35 cellular contexts compared by ENCODE assay signal in genomic region chr4:45751877-45752276, GRCh38.
DNase-seq lines count a peak whose midpoint lies in the region; ATAC-seq and TF ChIP-seq lines count a peak whose summit lies in the region.
"Had no signal": no experiment of that assay in that cellular context is flagged by ENCODE, and none has a peak within 500 bp of the region (broad histone marks: within the 10 kb centered on the region; RNA-seq: fewer than 3 reads in every experiment).

No MANE protein-coding gene starts in this region.

- no peaks in the 10 kb centered on the region for H3K36me3 ChIP-seq in cardiac muscle cell
- H3K36me3 ChIP-seq in left ventricle myocardium inferior: no peaks in the 10 kb centered on the region
- no peaks in the 10 kb centered on the region for H3K36me3 ChIP-seq in left lung
- H3K36me3 ChIP-seq: BE2C; BLaER1; BLaER1 treated with 17β-estradiol and CSF1 and Interleukin-3, amounts not matched to agents 10 nM and 100 nM had no signal

- peak; percentile 77 for ATAC-seq in left lung
- ATAC-seq in HG03196 (IDR thresholded peaks at IDR 0.05; ENCODE audit: unreplicated experiment): no peak
- ATAC-seq: A549; CD8-positive, alpha-beta T cell had no signal

- intact Hi-C loops in left ventricle myocardium inferior (cut with micrococcal nuclease) (no loop called here), left lung (cut with DNase I) (no loop called here)

- no peaks in the 10 kb centered on the region for H3K27me3 Mint-ChIP-seq in mesothelial cell of epicardium (ENCODE audit: low read depth)
- H3K27me3 Mint-ChIP-seq: B cell; CD4-positive, alpha-beta memory T cell; CD4-positive, alpha-beta T cell; CD4-positive, CD25-positive, alpha-beta regulatory T cell; CD8-positive, alpha-beta memory T cell had no signal

- H3K4me1 ChIP-seq in cardiac muscle cell (ENCODE audit: low read depth) (peaks cover 36% of the 10 kb centered on the region), left ventricle myocardium inferior (no peaks in the 10 kb centered on the region), left lung (no peaks in the 10 kb centered on the region)
- H3K4me1 ChIP-seq: A549; BE2C; BLaER1; BLaER1 treated with 17β-estradiol and CSF1 and Interleukin-3, amounts not matched to agents 10 nM and 100 nM; Caco-2 had no signal

- H3K27ac Mint-ChIP-seq in mesothelial cell of epicardium: peak overlapping the region; percentile 48
- H3K27ac Mint-ChIP-seq: B cell; CD14-positive monocyte; CD4-positive, alpha-beta memory T cell; CD4-positive, alpha-beta T cell; CD4-positive, CD25-positive, alpha-beta regulatory T cell; CD8-positive, alpha-beta memory T cell; CD8-positive, alpha-beta T cell had no signal

- H3K9me3 ChIP-seq in cardiac muscle cell (ENCODE audit: low read depth): no peaks in the 10 kb centered on the region
- no peaks in the 10 kb centered on the region for H3K9me3 ChIP-seq in left ventricle myocardium inferior (replicated peaks)
- H3K9me3 ChIP-seq in left lung: no peaks in the 10 kb centered on the region
- H3K9me3 ChIP-seq: A549; BE2C; BLaER1; BLaER1 treated with 17β-estradiol and CSF1 and Interleukin-3, amounts not matched to agents 10 nM and 100 nM; Caco-2 had no signal

- H3K4me3 ChIP-seq in cardiac muscle cell (no peak overlapping the region), left ventricle myocardium inferior (no peak overlapping the region), left lung (no peak overlapping the region), retinal pigment epithelial cell (ENCODE audit: low read length) (no peak overlapping the region)
- H3K4me3 ChIP-seq: A549; BLaER1; BLaER1 treated with 17β-estradiol and CSF1 and Interleukin-3, amounts not matched to agents 10 nM and 100 nM had no signal

- no peak for TF ChIP-seq CTCF in cardiac muscle cell (IDR thresholded peaks at IDR 0.05; ENCODE audit: low read depth, low read length)
- TF ChIP-seq CTCF in left ventricle myocardium inferior (IDR thresholded peaks at IDR 0.05; ENCODE audit: borderline replicate concordance): no peak
- TF ChIP-seq CTCF in left lung (IDR thresholded peaks at IDR 0.05): no peak
- TF ChIP-seq CTCF in mesothelial cell of epicardium (IDR thresholded peaks at IDR 0.05; ENCODE audit: unreplicated experiment): no peak
- TF ChIP-seq CTCF in retinal pigment epithelial cell (conservative IDR thresholded peaks at IDR 0.05; ENCODE audit: low read depth, low read length): no peak

- DNase-seq in cardiac muscle cell (ENCODE audit: low read depth in 1 of 2, low spot score in 1 of 2) (peak in 1 of 2 donors; percentile 53), left ventricle myocardium inferior (no peak), left lung (no peak), mesothelial cell of epicardium (ENCODE audit: low spot score in 2 of 2, unreplicated experiment in 2 of 2) (no peak), retinal pigment epithelial cell (ENCODE audit: low read depth) (peak; percentile 44), NCI-H2107 treated with DMSO at 0.1 percent for 48 hours (lab: John Stamatoyannopoulos, UW; ENCODE audit: unreplicated experiment) (no peak)
- DNase-seq in activated naive CD4-positive, alpha-beta T cell (lab: John Stamatoyannopoulos, UW): no peak
- DNase-seq: 8988T; ACHN; AML-193; BE2C; C1 segment of cervical spinal cord; Caco-2; Calu3; CD4-positive, alpha-beta memory T cell; CD4-positive, alpha-beta T cell; CD4-positive, CD25-positive, alpha-beta regulatory T cell; CD8-positive, alpha-beta memory T cell; CD8-positive, alpha-beta T cell; COR-L47; DMS 273 treated with DMSO at 0.1 percent for 48 hours; DMS153; DMS53; DMS79; DMS79 treated with DMSO at 0.1 percent for 48 hours; DND-41; EL had no signal

- H3K27me3 ChIP-seq in cardiac muscle cell (no peaks in the 10 kb centered on the region), left ventricle myocardium inferior (ENCODE audit: low read depth) (no peaks in the 10 kb centered on the region), left lung (no peaks in the 10 kb centered on the region)
- H3K27me3 ChIP-seq: BE2C; BLaER1; BLaER1 treated with 17β-estradiol and CSF1 and Interleukin-3, amounts not matched to agents 10 nM and 100 nM had no signal

- H3K27ac ChIP-seq in cardiac muscle cell: peak overlapping the region; percentile 84
- H3K27ac ChIP-seq in left ventricle myocardium inferior (replicated peaks): no peak overlapping the region
- no peak overlapping the region for H3K27ac ChIP-seq in left lung
- H3K27ac ChIP-seq: 22Rv1; A549; BLaER1; BLaER1 treated with 17β-estradiol and CSF1 and Interleukin-3, amounts not matched to agents 10 nM and 100 nM; C4-2B had no signal

- H3K9me3 Mint-ChIP-seq in mesothelial cell of epicardium: no peaks in the 10 kb centered on the region
- H3K9me3 Mint-ChIP-seq: CD4-positive, alpha-beta T cell had no signal

- no peaks in the 10 kb centered on the region for H3K36me3 Mint-ChIP-seq in mesothelial cell of epicardium
- H3K36me3 Mint-ChIP-seq: CD14-positive monocyte; CD4-positive, alpha-beta memory T cell; CD4-positive, CD25-positive, alpha-beta regulatory T cell; CD8-positive, alpha-beta memory T cell; CD8-positive, alpha-beta T cell had no signal

- peaks cover 28% of the 10 kb centered on the region for H3K4me1 Mint-ChIP-seq in mesothelial cell of epicardium
- H3K4me1 Mint-ChIP-seq: B cell; CD14-positive monocyte; CD4-positive, alpha-beta memory T cell; CD4-positive, CD25-positive, alpha-beta regulatory T cell; CD8-positive, alpha-beta memory T cell had no signal

- no peak overlapping the region for H3K4me3 Mint-ChIP-seq in mesothelial cell of epicardium
- H3K4me3 Mint-ChIP-seq: B cell; CD14-positive monocyte; CD4-positive, alpha-beta memory T cell; CD4-positive, alpha-beta T cell; CD4-positive, CD25-positive, alpha-beta regulatory T cell; CD8-positive, alpha-beta memory T cell; CD8-positive, alpha-beta T cell had no signal
